In genomic region chr14:44490966-44491365, GRCh38 we compare ENCODE assay signal across 20 cellular contexts. TPM values are rescaled to one million over a fixed set of nuclear protein-coding genes. Genes with fewer than 3 reads are reported as not detected.
DNase-seq lines count a peak whose midpoint lies in the region; ATAC-seq and TF ChIP-seq lines count a peak whose summit lies in the region.
"Had no signal": no experiment of that assay in that cellular context is flagged by ENCODE, and none has a peak within 500 bp of the region (broad histone marks: within the 10 kb centered on the region; RNA-seq: fewer than 3 reads in every experiment).

No MANE protein-coding gene starts in this region.

- no peaks in the 10 kb centered on the region for H3K4me1 Mint-ChIP-seq in stimulated activated memory B cell treated with anti-CD40 and anti-IgM and Interleukin-4, amounts not matched to agents 10 μg/mL and 1 μg/mL and 100 μg/mL, for 72 hours
- H3K4me1 Mint-ChIP-seq: CD4-positive, alpha-beta memory T cell had no signal

- no peak overlapping the region for H3K4me3 ChIP-seq in MG63
- H3K4me3 ChIP-seq in brain microvascular endothelial cell (ENCODE audit: low read depth, low read length): no peak overlapping the region
- H3K4me3 ChIP-seq: GM12878, GM23248 had no signal

- H3K36me3 ChIP-seq in MG63: no peaks in the 10 kb centered on the region
- H3K36me3 ChIP-seq in brain microvascular endothelial cell (replicated peaks): no peaks in the 10 kb centered on the region

- DNase-seq in MG63 (peak; percentile 2), SK-MEL-5 (ENCODE audit: low read depth, low spot score) (peak; percentile 97), foreskin melanocyte (peak; percentile 99), cerebellum (ENCODE audit: low spot score) (no peak), NCI-H1417 (lab: John Stamatoyannopoulos, UW) (no peak), brain microvascular endothelial cell (no peak)
- DNase-seq: C1 segment of cervical spinal cord; Caco-2; CD4-positive, alpha-beta memory T cell; DMS153; DND-41; GM23248; H7; HCEC 1CT had no signal

- no peaks in the 10 kb centered on the region for H3K27me3 Mint-ChIP-seq in stimulated activated memory B cell treated with anti-CD40 and anti-IgM and Interleukin-4, amounts not matched to agents 10 μg/mL and 1 μg/mL and 100 μg/mL, for 72 hours
- H3K27me3 Mint-ChIP-seq: CD4-positive, alpha-beta memory T cell had no signal

- H3K27ac ChIP-seq in brain microvascular endothelial cell: no peak overlapping the region
- H3K27ac ChIP-seq: GM23248 had no signal

- no peaks in the 10 kb centered on the region for H3K9me3 ChIP-seq in MG63
- H3K9me3 ChIP-seq: Caco-2 had no signal

- in situ Hi-C loops in SK-MEL-5 (cut with HindIII; ENCODE audit: low pct_unique_long_range_greater_than_20kb, low sequenced_read_pairs): no loop called here
- in situ Hi-C loops in brain microvascular endothelial cell (cut with HindIII; ENCODE audit: low pct_ligation_motif_present, low sequenced_read_pairs): no loop called here

- H3K36me3 Mint-ChIP-seq in stimulated activated memory B cell treated with anti-CD40 and anti-IgM and Interleukin-4, amounts not matched to agents 10 μg/mL and 1 μg/mL and 100 μg/mL, for 72 hours: no peaks in the 10 kb centered on the region
- H3K36me3 Mint-ChIP-seq: CD4-positive, alpha-beta memory T cell had no signal

- H3K27ac Mint-ChIP-seq in stimulated activated memory B cell treated with anti-CD40 and anti-IgM and Interleukin-4, amounts not matched to agents 10 μg/mL and 1 μg/mL and 100 μg/mL, for 72 hours: no peak overlapping the region
- H3K27ac Mint-ChIP-seq: CD4-positive, alpha-beta memory T cell had no signal

- no peak for TF ChIP-seq CTCF in brain microvascular endothelial cell (IDR thresholded peaks at IDR 0.05; ENCODE audit: low read depth, low read length, missing control alignments)

- ATAC-seq in stimulated activated memory B cell treated with anti-CD40 and anti-IgM and Interleukin-4, amounts not matched to agents 10 μg/mL and 1 μg/mL and 100 μg/mL, for 72 hours: no peak
- ATAC-seq: GM12878 had no signal

- no peak overlapping the region for H3K4me3 Mint-ChIP-seq in stimulated activated memory B cell treated with anti-CD40 and anti-IgM and Interleukin-4, amounts not matched to agents 10 μg/mL and 1 μg/mL and 100 μg/mL, for 72 hours
- H3K4me3 Mint-ChIP-seq: CD4-positive, alpha-beta memory T cell had no signal

- no peaks in the 10 kb centered on the region for H3K27me3 ChIP-seq in MG63
- H3K27me3 ChIP-seq in brain microvascular endothelial cell (replicated peaks): no peaks in the 10 kb centered on the region

- H3K9me3 Mint-ChIP-seq in stimulated activated memory B cell treated with anti-CD40 and anti-IgM and Interleukin-4, amounts not matched to agents 10 μg/mL and 1 μg/mL and 100 μg/mL, for 72 hours: peaks cover 8% of the 10 kb centered on the region

RNA-seq across cellular contexts. Expression of gene FSCB, which starts 16.1 kb away (rescaled TPM):
- not detected in 2 replicates for total RNA-seq in MG63 (2014; rRNA removed; shearing (Covaris generic); ENCODE audit: low replicate concordance)
- total RNA-seq in SK-MEL-5 (2014; rRNA removed; shearing (Covaris generic)): not detected in 2 replicates
- polyA plus RNA-seq in SK-MEL-5 (2015; cell fraction: cytosol; rRNA removed): not detected in 2 replicates
- polyA plus RNA-seq in SK-MEL-5 (2015; cell fraction: nucleus; rRNA removed): not detected in 2 replicates
- total RNA-seq in cerebellum: 0.18 TPM
- total RNA-seq: A172; A673; Caco-2; CD4-positive, alpha-beta memory T cell; GM12878; GM23248; H1; H7 had no signal
- polyA plus RNA-seq: BJ; CD4-positive, alpha-beta memory T cell; GM12878; GM23248; H1 had no signal

Comparison
In these comparisons a context has a peak if more than half of its experiments do, and no peak if none do; other contexts are left out.
1. DNase-seq: peak in MG63 (single experiment), SK-MEL-5 (single experiment) and foreskin melanocyte (single experiment); none in cerebellum (single experiment), NCI-H1417 (0 of 3) and brain microvascular endothelial cell (single experiment).